22 cellular contexts compared by ENCODE assay signal in the genomic region with DNA sequence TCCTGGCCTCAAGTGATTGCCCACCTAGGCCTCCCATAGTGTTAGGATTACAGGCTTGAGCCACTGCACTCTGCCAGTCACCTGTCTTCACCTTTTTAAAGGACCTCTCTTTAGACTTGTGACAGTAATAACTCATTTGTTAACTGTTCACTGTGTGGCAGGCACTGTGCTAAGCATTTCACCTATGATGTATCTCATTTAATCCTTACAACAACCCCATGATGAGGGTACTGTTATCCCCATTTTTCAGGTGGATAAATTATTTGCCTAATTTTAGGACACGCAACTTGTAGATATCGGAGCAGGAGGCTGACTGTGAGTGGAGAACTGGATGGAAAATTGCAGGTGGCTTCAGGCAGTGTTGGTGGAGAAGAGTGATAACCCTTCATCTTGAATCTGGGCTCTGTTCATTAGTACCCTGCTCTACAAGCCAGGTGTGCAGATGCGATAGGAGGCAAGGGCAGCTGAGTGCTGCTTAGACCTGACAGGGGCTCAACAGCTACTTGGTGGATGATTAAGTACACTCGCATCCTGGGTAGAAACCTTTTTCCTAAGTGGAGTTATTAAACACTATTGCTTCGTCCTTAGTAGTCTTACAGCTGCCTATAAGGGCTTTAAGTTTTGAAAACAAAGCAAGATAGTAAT.
"Had no signal": no experiment of that assay in that cellular context is flagged by ENCODE, and none has a peak within 500 bp of the region (broad histone marks: within the 10 kb centered on the region; RNA-seq: fewer than 3 reads in every experiment).

No MANE protein-coding gene starts in this region.

- H3K4me3 Mint-ChIP-seq: activated CD4-positive, alpha-beta T cell treated with anti-CD3 and anti-CD28 coated beads for 36 hours; endodermal cell; neural crest cell; T-helper 1 cell treated with Interleukin-12 subunit alpha and Interleukin-12 subunit beta and Interleukin-4 antibody, amounts not matched to agents 30 μg/mL and 1 μg/mL, for 36 hours; type B pancreatic cell; WTC11 had no signal

- H3K36me3 Mint-ChIP-seq: WTC11 had no signal

- H3K9me3 Mint-ChIP-seq: endodermal cell; neural crest cell; T-helper 1 cell treated with Interleukin-12 subunit alpha and Interleukin-12 subunit beta and Interleukin-4 antibody, amounts not matched to agents 30 μg/mL and 1 μg/mL, for 36 hours; type B pancreatic cell; WTC11 had no signal

- H3K36me3 ChIP-seq: cardiac muscle cell, esophagus squamous epithelium, gastrocnemius medialis, left ventricle myocardium inferior, thoracic aorta had no signal

- H3K4me1 Mint-ChIP-seq: endodermal cell had no signal

- H3K27me3 Mint-ChIP-seq: activated CD4-positive, alpha-beta T cell treated with anti-CD3 and anti-CD28 coated beads for 36 hours; type B pancreatic cell had no signal

- DNase-seq: activated CD4-positive, alpha-beta T cell treated with anti-CD3 and anti-CD28 coated beads for 36 hours; activated CD4-positive, alpha-beta T cell treated with anti-CD3 and anti-CD28 coated beads, Interleukin-2, amount 50 U/mL, for 4 hours; activated naive CD4-positive, alpha-beta T cell treated with Interleukin-2 at 50 U/mL for 16 hours; activated T-cell treated with anti-CD3 and anti-CD28 coated beads, Interleukin-2, amount 50 U/mL, for 48 hours; cortex of kidney; endodermal cell; esophagus squamous epithelium; gastrocnemius medialis; hippocampal formation; left ventricle myocardium inferior; mammary epithelial cell; posterior cingulate gyrus; stimulated activated CD4-positive, alpha-beta T cell treated with anti-CD3 and anti-CD28 coated beads, Interleukin-2, amount 100 ng/mL, for 48 hours; stimulated activated CD8-positive, alpha-beta memory T cell treated with anti-CD3 and anti-CD28 coated beads, Interleukin-4, amount 100 ng/mL, for 48 hours; stimulated activated naive CD4-positive, alpha-beta T cell treated with Interleukin-2 at 50 U/mL for 16 hours; T1000 had no signal

- H3K27ac Mint-ChIP-seq: activated CD4-positive, alpha-beta T cell treated with anti-CD3 and anti-CD28 coated beads for 36 hours; endodermal cell; T-helper 1 cell treated with Interleukin-12 subunit alpha and Interleukin-12 subunit beta and Interleukin-4 antibody, amounts not matched to agents 30 μg/mL and 1 μg/mL, for 36 hours; type B pancreatic cell; WTC11 had no signal

- H3K27ac ChIP-seq: cardiac muscle cell, esophagus squamous epithelium, gastrocnemius medialis, left ventricle myocardium inferior, thoracic aorta had no signal

- H3K4me3 ChIP-seq: cardiac muscle cell, esophagus squamous epithelium, gastrocnemius medialis, left ventricle myocardium inferior, thoracic aorta had no signal

- H3K9me3 ChIP-seq: esophagus squamous epithelium, gastrocnemius medialis, left ventricle myocardium inferior, thoracic aorta had no signal

- H3K27me3 ChIP-seq: cardiac muscle cell, esophagus squamous epithelium, gastrocnemius medialis had no signal

- ATAC-seq: activated CD4-positive, alpha-beta T cell treated with anti-CD3 and anti-CD28 coated beads for 36 hours; gastrocnemius medialis; WTC11 had no signal
